ENCODE assay signal across 1 cellular context in the genomic region with DNA sequence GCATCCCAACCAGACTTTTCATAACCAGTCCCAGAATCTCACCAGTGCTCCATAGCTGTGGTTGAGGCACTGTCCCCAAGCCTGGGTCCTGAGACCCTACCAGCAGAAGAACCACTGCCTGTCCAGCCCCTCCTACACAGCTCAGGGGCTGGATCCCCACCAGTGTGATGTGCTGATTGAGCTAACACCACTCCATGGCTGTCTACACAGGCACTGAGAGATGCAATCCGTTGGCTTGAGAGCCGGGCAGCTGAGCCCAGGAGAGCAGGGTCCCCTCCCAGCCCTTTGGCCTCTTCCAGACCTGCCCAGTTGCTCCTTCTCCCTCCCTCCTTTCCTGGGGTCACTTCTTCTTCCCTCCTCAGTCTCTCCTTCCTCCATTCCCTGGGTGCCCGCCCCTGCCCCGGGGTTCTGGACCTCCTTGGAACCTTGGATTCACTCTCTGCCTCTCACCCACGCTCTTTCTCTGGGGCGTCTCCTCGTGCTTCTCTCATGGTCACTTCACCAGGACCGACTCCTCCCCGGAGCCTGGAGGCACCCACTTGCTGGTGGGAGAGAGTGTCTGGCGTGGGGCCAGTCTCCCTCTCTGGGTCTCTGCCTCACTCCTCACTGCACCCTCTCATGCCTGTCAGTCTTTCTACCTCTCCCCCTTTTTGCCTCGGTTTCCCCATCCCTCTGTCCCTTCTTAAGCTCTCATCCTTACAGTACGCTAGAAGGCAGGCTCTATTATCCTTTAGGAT.
TF ChIP-seq lines count a peak whose summit lies in the region.

No MANE protein-coding gene starts in this region.

TF ChIP-seq in endothelial cell of umbilical vein, 7 proteins besides CTCF, POLR2A, EP300 and RAD21:
- TF ChIP-seq, protein P1, sequence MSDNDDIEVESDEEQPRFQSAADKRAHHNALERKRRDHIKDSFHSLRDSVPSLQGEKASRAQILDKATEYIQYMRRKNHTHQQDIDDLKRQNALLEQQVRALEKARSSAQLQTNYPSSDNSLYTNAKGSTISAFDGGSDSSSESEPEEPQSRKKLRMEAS (IDR thresholded peaks at IDR 0.05; ENCODE audit: insufficient read depth, insufficient read length), result no peak
- no peak for TF ChIP-seq JUN (IDR thresholded peaks at IDR 0.05; ENCODE audit: borderline replicate concordance, insufficient read depth, insufficient read length, low read depth)
- no peak for TF ChIP-seq MYC (IDR thresholded peaks at IDR 0.05; ENCODE audit: low read depth, low read length)
- no peak for TF ChIP-seq POLR2AphosphoS5 (IDR thresholded peaks at IDR 0.05; ENCODE audit: insufficient read depth, low read depth, low read length)
- TF ChIP-seq FOS (IDR thresholded peaks at IDR 0.05; ENCODE audit: borderline replicate concordance, insufficient read depth, low read length), result no peak
